In genomic region chr15:77420610-77421369, GRCh38 we compare ENCODE assay signal across 8 cellular contexts. TPM values are rescaled to one million over a fixed set of nuclear protein-coding genes. Genes with fewer than 3 reads are reported as not detected.
DNase-seq lines count a peak whose midpoint lies in the region; ATAC-seq and TF ChIP-seq lines count a peak whose summit lies in the region.

Gene HMG20A, plus strand, starts transcription at chr15:77420888. Its CDS starts 37,520 bp downstream, at chr15:77458408.

- H3K27me3 Mint-ChIP-seq in CD4-positive, alpha-beta T cell: no peaks in the 10 kb centered on the region
- H3K27me3 Mint-ChIP-seq in activated CD8-positive, alpha-beta memory T cell treated with anti-CD3 and anti-CD28 coated beads, Interleukin-2, amount 10 ng/mL, durations not matched to agents 7 days and 5 days: peaks cover 2% of the 10 kb centered on the region

- H3K27ac ChIP-seq in CD4-positive, alpha-beta T cell (ENCODE audit: low read depth, low read length): peak within 1 kb of the TSS; percentile 87
- H3K27ac ChIP-seq in mesodermal cell (ENCODE audit: low read depth, low read length, severe bottlenecking): peak within 1 kb of the TSS; percentile 91

- peak within 1 kb of the TSS; percentile 96 for H3K27ac Mint-ChIP-seq in CD4-positive, alpha-beta T cell
- H3K27ac Mint-ChIP-seq in activated CD8-positive, alpha-beta memory T cell treated with anti-CD3 and anti-CD28 coated beads, Interleukin-2, amount 10 ng/mL, durations not matched to agents 7 days and 5 days: peak within 1 kb of the TSS; percentile 99

- WGBS in mesodermal cell (ENCODE audit: insufficient coverage in 2 of 2), 2 experiments: 0% methylated on average over 15 to 19 of the region's 25 CpGs

- peak; percentile 54 for ATAC-seq in CD4-positive, alpha-beta T cell (ENCODE audit: poor library complexity)
- ATAC-seq in GM19455 (IDR thresholded peaks at IDR 0.05; ENCODE audit: unreplicated experiment): peak; percentile 48
- peak; percentile 48 for ATAC-seq in activated CD8-positive, alpha-beta memory T cell treated with anti-CD3 and anti-CD28 coated beads, Interleukin-2, amount 10 ng/mL, durations not matched to agents 7 days and 5 days

- H3K36me3 ChIP-seq in NT2/D1 (ENCODE audit: insufficient read depth, insufficient read length, low read length) (no peaks in the 10 kb centered on the region), mesodermal cell (ENCODE audit: control insufficient read depth, insufficient read depth, low read length) (no peaks in the 10 kb centered on the region)

- in situ Hi-C loops in endometrial microvascular endothelial cells (cut with HindIII; ENCODE audit: inconsistent ontology term, low pct_unique_long_range_greater_than_20kb, low sequenced_read_pairs): no loop called here

- intact Hi-C loops in CD4-positive, alpha-beta T cell (cut with DNase I, micrococcal nuclease): loop anchor here (1.0 to 10.0 kb wide), 7 partner anchors 11 to 1796 kb away; partner anchors contain the start of genes IDH3A (in 1 of the 2), PSTPIP1 (in 1 of the 2), RCN2 (in 1 of the 2) and SNUPN (in 1 of the 2)

- POLR2A ChIA-PET in CD4-positive, alpha-beta T cell (lab: Charles Lee): interaction anchor here (1.0 to 2.0 kb wide), 8 partner anchors 10 to 515 kb away, joined by 3 to 10 read pairs (median 6); partner anchors contain the start of gene SCAPER

- no peak for TF ChIP-seq CTCF in CD4-positive, alpha-beta T cell (IDR thresholded peaks at IDR 0.05)

- peaks cover 24% of the 10 kb centered on the region for H3K36me3 Mint-ChIP-seq in CD4-positive, alpha-beta T cell (ENCODE audit: low read depth)
- peaks cover 12% of the 10 kb centered on the region for H3K36me3 Mint-ChIP-seq in activated CD8-positive, alpha-beta memory T cell treated with anti-CD3 and anti-CD28 coated beads, Interleukin-2, amount 10 ng/mL, durations not matched to agents 7 days and 5 days

- DNase-seq in CD4-positive, alpha-beta T cell: peak; percentile 19 to 57 (median 32)
- peak; percentile 61 for DNase-seq in HPDE6-E6E7 (ENCODE audit: extremely low spot score)
- DNase-seq in NT2/D1 (ENCODE audit: low read depth, low spot score): no peak
- peak; percentile 83 for DNase-seq in activated CD8-positive, alpha-beta memory T cell treated with anti-CD3 and anti-CD28 coated beads, Interleukin-2, amount 10 ng/mL, durations not matched to agents 7 days and 5 days
- peak; percentile 31 to 40 for DNase-seq in stimulated activated CD8-positive, alpha-beta memory T cell treated with anti-CD3 and anti-CD28 coated beads, Interleukin-15, amount 100 ng/mL, for 4 hours (ENCODE audit: low read depth in 2 of 2)

- H3K27me3 ChIP-seq in CD4-positive, alpha-beta T cell (ENCODE audit: control insufficient read depth, insufficient read depth, low read length): no peaks in the 10 kb centered on the region
- no peaks in the 10 kb centered on the region for H3K27me3 ChIP-seq in NT2/D1 (ENCODE audit: insufficient read depth, insufficient read length)

- peaks cover 62% of the 10 kb centered on the region for H3K4me1 Mint-ChIP-seq in CD4-positive, alpha-beta T cell (ENCODE audit: low read depth)
- H3K4me1 Mint-ChIP-seq in activated CD8-positive, alpha-beta memory T cell treated with anti-CD3 and anti-CD28 coated beads, Interleukin-2, amount 10 ng/mL, durations not matched to agents 7 days and 5 days: peaks cover 46% of the 10 kb centered on the region

- H3K4me3 ChIP-seq in NT2/D1 (ENCODE audit: insufficient read length, low read depth) (peak within 1 kb of the TSS; percentile 75), mesodermal cell (ENCODE audit: extremely low read depth, insufficient read depth, low read length, poor library complexity, severe bottlenecking) (peak within 1 kb of the TSS; percentile 89)

- H3K9me3 ChIP-seq in CD4-positive, alpha-beta T cell (ENCODE audit: control insufficient read depth, low read length): no peaks in the 10 kb centered on the region
- no peaks in the 10 kb centered on the region for H3K9me3 ChIP-seq in NT2/D1 (ENCODE audit: insufficient read depth, low read length)
- no peaks in the 10 kb centered on the region for H3K9me3 ChIP-seq in mesodermal cell (ENCODE audit: control insufficient read depth, low read length)

- H3K4me1 ChIP-seq in NT2/D1 (ENCODE audit: insufficient read depth, insufficient read length) (peaks cover 2% of the 10 kb centered on the region), mesodermal cell (ENCODE audit: control insufficient read depth, insufficient read depth, low read length, poor library complexity, severe bottlenecking) (peaks cover 21% of the 10 kb centered on the region)

- CTCF ChIA-PET in CD4-positive, alpha-beta T cell (lab: Charles Lee): no interaction called here
- CTCF ChIA-PET in activated CD8-positive, alpha-beta memory T cell treated with anti-CD3 and anti-CD28 coated beads, Interleukin-2, amount 10 ng/mL, durations not matched to agents 7 days and 5 days (lab: Charles Lee): interaction anchor here (0.6 to 2.7 kb wide), 9 partner anchors 9 to 397 kb away, joined by 3 to 16 read pairs (median 5); no protein-coding TSS in a partner anchor

- H3K4me3 Mint-ChIP-seq in CD4-positive, alpha-beta T cell: peak within 1 kb of the TSS; percentile 99
- peak within 1 kb of the TSS; percentile 99 for H3K4me3 Mint-ChIP-seq in activated CD8-positive, alpha-beta memory T cell treated with anti-CD3 and anti-CD28 coated beads, Interleukin-2, amount 10 ng/mL, durations not matched to agents 7 days and 5 days

- peak within 1 kb of the TSS; percentile 85 for H3K9ac ChIP-seq in NT2/D1 (ENCODE audit: insufficient read length, low read depth)

- no peaks in the 10 kb centered on the region for H3K9me3 Mint-ChIP-seq in CD4-positive, alpha-beta T cell
- H3K9me3 Mint-ChIP-seq in activated CD8-positive, alpha-beta memory T cell treated with anti-CD3 and anti-CD28 coated beads, Interleukin-2, amount 10 ng/mL, durations not matched to agents 7 days and 5 days (ENCODE audit: low read depth): no peaks in the 10 kb centered on the region

RNA-seq across cellular contexts. Expression of gene HMG20A, which starts in this region (rescaled TPM):
- total RNA-seq in CD4-positive, alpha-beta T cell: 10 to 100 TPM; 16.2 to 20.0 TPM
- total RNA-seq in activated CD8-positive, alpha-beta memory T cell treated with anti-CD3 and anti-CD28 coated beads, Interleukin-2, amount 10 ng/mL, durations not matched to agents 7 days and 5 days: 10 to 100 TPM; 36.4 to 46.3 TPM
- total RNA-seq in endometrial microvascular endothelial cells (ENCODE audit: inconsistent ontology term): 21.6 TPM
- polyA plus RNA-seq in mesodermal cell (2013, experiment 1 of 2): 49.7 TPM
- 47.9 TPM for polyA plus RNA-seq in mesodermal cell (2013, experiment 2 of 2)
